Comparison of ENCODE assay signal across 21 cellular contexts in genomic region chr20:49413677-49414076, GRCh38.
"Had no signal": no experiment of that assay in that cellular context is flagged by ENCODE, and none has a peak within 500 bp of the region (broad histone marks: within the 10 kb centered on the region; RNA-seq: fewer than 3 reads in every experiment).

No MANE protein-coding gene starts in this region.

- H3K9me3 ChIP-seq: heart left ventricle, prostate gland, suprapubic skin had no signal

- H2AFZ ChIP-seq: hepatocyte had no signal

- H3K27ac ChIP-seq: coronary artery, hepatocyte, suprapubic skin had no signal

- H3K4me1 Mint-ChIP-seq: memory B cell; nephron progenitor cell; stimulated activated naive B cell treated with anti-CD40 and anti-IgM and Interleukin-4, amounts not matched to agents 10 μg/mL and 1 μg/mL and 100 μg/mL, for 72 hours had no signal

- H3K36me3 ChIP-seq: heart left ventricle, prostate gland, suprapubic skin had no signal

- H3K27ac Mint-ChIP-seq: memory B cell; mesothelial cell of epicardium; nephron progenitor cell; stimulated activated naive B cell treated with anti-CD40 and anti-IgM and Interleukin-4, amounts not matched to agents 10 μg/mL and 1 μg/mL and 100 μg/mL, for 72 hours; stimulated activated naive CD8-positive, alpha-beta T cell treated with anti-CD3 and anti-CD28 coated beads, Interleukin-15, Interleukin-2, amounts not matched to agents 100 ng/mL and 50 ng/mL, for 24 hours had no signal

- H3K4me1 ChIP-seq: prostate gland, suprapubic skin had no signal

- H3K9me3 Mint-ChIP-seq: memory B cell; mesothelial cell of epicardium; naive thymus-derived CD8-positive, alpha-beta T cell; nephron progenitor cell; stimulated activated naive B cell treated with anti-CD40 and anti-IgM and Interleukin-4, amounts not matched to agents 10 μg/mL and 1 μg/mL and 100 μg/mL, for 72 hours; stimulated activated naive CD8-positive, alpha-beta T cell treated with anti-CD3 and anti-CD28 coated beads, Interleukin-15, Interleukin-2, amounts not matched to agents 100 ng/mL and 50 ng/mL, for 24 hours had no signal

- ATAC-seq: heart left ventricle; left lobe of liver; naive thymus-derived CD8-positive, alpha-beta T cell; right cardiac atrium; stimulated activated naive B cell treated with anti-CD40 and anti-IgM and Interleukin-4, amounts not matched to agents 10 μg/mL and 1 μg/mL and 100 μg/mL, for 72 hours had no signal

- DNase-seq: dermis blood vessel endothelial cell; effector memory CD4-positive, alpha-beta T cell; heart left ventricle; kidney; naive thymus-derived CD8-positive, alpha-beta T cell; nephron progenitor cell; nucleus accumbens; right cardiac atrium; small intestine; stimulated activated CD4-positive, alpha-beta T cell treated with anti-CD3 and anti-CD28 coated beads, Interleukin-15, amount 100 ng/mL, for 24 hours; stimulated activated CD4-positive, alpha-beta T cell treated with anti-CD3 and anti-CD28 coated beads, Interleukin-2, amount 100 ng/mL, for 48 hours; stimulated activated naive B cell treated with anti-CD40 and anti-IgM and Interleukin-4, amounts not matched to agents 10 μg/mL and 1 μg/mL and 100 μg/mL, for 72 hours had no signal

- H3K4me2 ChIP-seq: hepatocyte had no signal

- H3K4me3 ChIP-seq: coronary artery, heart left ventricle, hepatocyte, lung, prostate gland, suprapubic skin had no signal

- H3K27me3 ChIP-seq: heart left ventricle, hepatocyte had no signal

- H3K4me3 Mint-ChIP-seq: memory B cell; mesothelial cell of epicardium; naive thymus-derived CD8-positive, alpha-beta T cell; nephron progenitor cell; stimulated activated naive B cell treated with anti-CD40 and anti-IgM and Interleukin-4, amounts not matched to agents 10 μg/mL and 1 μg/mL and 100 μg/mL, for 72 hours; stimulated activated naive CD8-positive, alpha-beta T cell treated with anti-CD3 and anti-CD28 coated beads, Interleukin-15, Interleukin-2, amounts not matched to agents 100 ng/mL and 50 ng/mL, for 24 hours had no signal
